Comparison of ENCODE assay signal across 2 cellular contexts in genomic region chr6:159376443-159377182, GRCh38.
TF ChIP-seq lines count a peak whose summit lies in the region.

No MANE protein-coding gene starts in this region.

TF ChIP-seq in GM23338, 12 proteins besides CTCF, POLR2A, EP300 and RAD21:
- TF ChIP-seq ZNF462 (CRISPR knock-in tag; IDR thresholded peaks at IDR 0.05) (no peak), EZH2 (IDR thresholded peaks at IDR 0.05; ENCODE audit: low read depth, unreplicated experiment) (no peak), STAT1 (IDR thresholded peaks at IDR 0.05; ENCODE audit: unreplicated experiment) (no peak), JUNB (IDR thresholded peaks at IDR 0.05; ENCODE audit: unreplicated experiment) (no peak), ZNF114 (CRISPR knock-in tag; IDR thresholded peaks at IDR 0.05) (no peak), EZH2phosphoT487 (IDR thresholded peaks at IDR 0.05; ENCODE audit: unreplicated experiment) (no peak), POLR2AphosphoS5 (IDR thresholded peaks at IDR 0.05; ENCODE audit: low read depth) (no peak), ZNF331 (CRISPR knock-in tag; IDR thresholded peaks at IDR 0.05; ENCODE audit: low read depth) (no peak)

TF ChIP-seq in K562, 482 proteins besides CTCF, POLR2A, EP300 and RAD21 (continued from another document):
- TF ChIP-seq ZNF316 (IDR thresholded peaks at IDR 0.05) = peak; percentile 57; the same call in 1 of the 2 replicates
- no peak for TF ChIP-seq HNRNPK (IDR thresholded peaks at IDR 0.05; ENCODE audit: low read depth, low read length, poor library complexity, severe bottlenecking)
- TF ChIP-seq MAFF (IDR thresholded peaks at IDR 0.05; ENCODE audit: low read length) = peak; percentile 58; the same call in 1 of the 2 replicates
- TF ChIP-seq MAFK (IDR thresholded peaks at IDR 0.05; ENCODE audit: low read length) = peak; percentile 50; the same call in 1 of the 2 replicates
